In the genomic region with DNA sequence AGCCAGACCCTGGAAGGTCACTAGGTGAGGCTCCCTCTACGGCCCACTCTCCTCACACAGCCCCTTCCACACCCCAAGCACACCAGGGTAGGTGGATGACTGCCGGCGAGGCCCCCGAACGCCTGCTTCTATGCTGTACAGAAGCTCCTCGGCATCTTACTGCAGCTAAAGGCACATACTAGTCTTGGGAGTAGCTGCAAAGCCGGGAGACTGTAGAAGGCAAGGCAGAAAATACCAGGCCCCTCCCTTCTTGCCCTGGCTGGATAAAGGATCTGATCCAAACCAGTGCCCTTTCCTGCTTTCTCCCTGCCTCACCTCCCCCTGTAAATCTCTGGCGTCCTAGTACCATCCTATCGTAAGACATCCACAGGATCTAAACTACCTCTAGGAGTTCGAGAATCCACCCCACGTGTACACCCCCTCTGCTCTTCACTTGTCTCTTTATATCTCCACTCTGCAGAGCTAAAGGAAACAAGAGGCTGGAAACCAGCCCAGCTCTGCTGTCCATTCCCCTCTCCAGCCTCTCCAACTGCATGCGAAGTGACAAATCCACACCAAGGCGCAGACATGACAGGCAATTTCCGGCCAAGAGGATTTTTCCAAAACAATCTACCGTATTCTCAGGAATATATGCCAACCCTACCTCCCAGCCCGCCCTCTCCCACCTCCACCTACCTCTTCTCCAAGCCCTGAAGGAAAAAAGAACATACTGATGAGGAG, we compare ENCODE assay signal across 8 cellular contexts. TPM values are rescaled to one million over a fixed set of nuclear protein-coding genes. Genes with fewer than 3 reads are reported as not detected.
DNase-seq lines count a peak whose midpoint lies in the region; ATAC-seq and TF ChIP-seq lines count a peak whose summit lies in the region.

No MANE protein-coding gene starts in this region.

- H2AFZ ChIP-seq in neuronal stem cell (ENCODE audit: low read length) = peak overlapping the region; percentile 91

- H4K8ac ChIP-seq in neuronal stem cell (ENCODE audit: low read depth, low read length) = no peak overlapping the region

- no peak overlapping the region for H3K14ac ChIP-seq in neuronal stem cell (ENCODE audit: low read length)

- TF ChIP-seq CTCF in GM06990 (IDR thresholded peaks at IDR 0.05; ENCODE audit: insufficient read depth, low read length, poor library complexity, severe bottlenecking) = no peak

- peaks cover 23% of the 10 kb centered on the region for H3K79me1 ChIP-seq in neuronal stem cell (ENCODE audit: low read depth, low read length)

- no peak overlapping the region for H4K91ac ChIP-seq in neuronal stem cell (ENCODE audit: low read depth, low read length, poor library complexity)

- no peak overlapping the region for H2BK12ac ChIP-seq in neuronal stem cell (ENCODE audit: low read length)

- peaks cover 2% of the 10 kb centered on the region for H3K36me3 Mint-ChIP-seq in activated CD4-positive, alpha-beta memory T cell treated with anti-CD3 and anti-CD28 coated beads for 36 hours

- H3K4me2 ChIP-seq in neuronal stem cell (ENCODE audit: insufficient read depth, low read length, poor library complexity, severe bottlenecking) = no peak overlapping the region

- peak overlapping the region; percentile 84 for H3K4me3 Mint-ChIP-seq in activated CD4-positive, alpha-beta memory T cell treated with anti-CD3 and anti-CD28 coated beads for 36 hours

- peaks cover 0 to 2% of the 10 kb centered on the region in 2 donors for H3K9me3 ChIP-seq in neuronal stem cell (replicated peaks in 1 of 2; ENCODE audit: control insufficient read depth in 2 of 2, insufficient read depth in 1 of 2, low read depth in 1 of 2, low read length in 2 of 2)

- CTCF ChIA-PET in activated CD4-positive, alpha-beta memory T cell treated with anti-CD3 and anti-CD28 coated beads for 36 hours (lab: Charles Lee) = interaction anchor here (1.1 to 7.0 kb wide), 9 partner anchors 11 to 625 kb away, joined by 3 to 109 read pairs (median 4); partner anchors contain the start of genes TNK2 and XXYLT1

- H3K4me1 Mint-ChIP-seq in activated CD4-positive, alpha-beta memory T cell treated with anti-CD3 and anti-CD28 coated beads for 36 hours (ENCODE audit: low read depth) = peaks cover 54% of the 10 kb centered on the region

- H3K9me3 Mint-ChIP-seq in activated CD4-positive, alpha-beta memory T cell treated with anti-CD3 and anti-CD28 coated beads for 36 hours = no peaks in the 10 kb centered on the region

- DNase-seq in GM06990 (ENCODE audit: extremely low read depth, insufficient read length) (no peak), HT1080 (ENCODE audit: low read depth) (peak; percentile 94), fibroblast of the conjunctiva (ENCODE audit: low read depth) (peak; percentile 51), neuronal stem cell (ENCODE audit: low spot score) (no peak), NCI-H1436 (lab: John Stamatoyannopoulos, UW) (no peak)
- no peak for DNase-seq in activated CD4-positive, alpha-beta memory T cell treated with anti-CD3 and anti-CD28 coated beads for 36 hours

- H2BK15ac ChIP-seq in neuronal stem cell (ENCODE audit: low read length) = no peak overlapping the region

- no peak overlapping the region for H3K4ac ChIP-seq in neuronal stem cell (ENCODE audit: low read length)

- ATAC-seq in HG03469 (IDR thresholded peaks at IDR 0.05; ENCODE audit: unreplicated experiment) = no peak
- no peak for ATAC-seq in GM19397 (IDR thresholded peaks at IDR 0.05; ENCODE audit: unreplicated experiment)

- peak overlapping the region; percentile 11 for H2AK5ac ChIP-seq in neuronal stem cell (ENCODE audit: low read depth, low read length)

- peak overlapping the region; percentile 78 for H3K9ac ChIP-seq in neuronal stem cell (ENCODE audit: low read depth, low read length, poor library complexity)

- H3K18ac ChIP-seq in neuronal stem cell (ENCODE audit: low read length) = peak overlapping the region; percentile 94

- POLR2A ChIA-PET in activated CD4-positive, alpha-beta memory T cell treated with anti-CD3 and anti-CD28 coated beads for 36 hours (lab: Charles Lee) = interaction anchor here (4.3 kb wide), 1 partner anchor 12 kb away, joined by 51 read pairs; the partner anchor contains the start of gene TNK2

- peak overlapping the region; percentile 55 for H3K23ac ChIP-seq in neuronal stem cell (ENCODE audit: low read depth, low read length, poor library complexity)

- H3K27ac Mint-ChIP-seq in activated CD4-positive, alpha-beta memory T cell treated with anti-CD3 and anti-CD28 coated beads for 36 hours = peak overlapping the region; percentile 89

- intact Hi-C loops in activated CD4-positive, alpha-beta memory T cell treated with anti-CD3 and anti-CD28 coated beads for 36 hours (cut with micrococcal nuclease) = loop anchor here (5.0 kb wide), 1 partner anchor 349 kb away; no protein-coding TSS in a partner anchor

- H2BK5ac ChIP-seq in neuronal stem cell (ENCODE audit: low read length) = no peak overlapping the region

- H3K27me3 ChIP-seq in GM06990 (replicated peaks; ENCODE audit: control insufficient read depth, insufficient read depth, low read length) (no peaks in the 10 kb centered on the region), neuronal stem cell (ENCODE audit: control insufficient read depth in 3 of 3, insufficient read depth in 3 of 3, low read depth in 1 of 3, low read length in 3 of 3) (no peaks in the 10 kb centered on the region)

- peak overlapping the region; percentile 22 for H3K27ac ChIP-seq in neuronal stem cell (replicated peaks; ENCODE audit: low read length)

- peaks cover 40 to 41% of the 10 kb centered on the region in 2 donors for H3K4me1 ChIP-seq in neuronal stem cell (ENCODE audit: control insufficient read depth in 2 of 2, insufficient read depth in 1 of 2, low read depth in 1 of 2, low read length in 2 of 2)

- no CpG with 5 or more reads among the region's 16 CpGs for WGBS in neuronal stem cell (ENCODE audit: extremely low coverage in 2 of 2, insufficient read length in 2 of 2, insufficient replicate concordance in 1 of 2), 2 donors

- H3K36me3 ChIP-seq in GM06990 (ENCODE audit: control insufficient read depth, insufficient read depth, low read length) (no peaks in the 10 kb centered on the region; the same call in 1 of the 2 replicates), neuronal stem cell (replicated peaks in 1 of 2; ENCODE audit: control insufficient read depth in 2 of 2, insufficient read depth in 2 of 2, low read length in 2 of 2) (no peaks in the 10 kb centered on the region)

- H2BK120ac ChIP-seq in neuronal stem cell (ENCODE audit: low read depth, low read length) = no peak overlapping the region

- H3K4me3 ChIP-seq in GM06990 (replicated peaks; ENCODE audit: low read depth, low read length) = peak overlapping the region; percentile 67
- peak overlapping the region; percentile 54 to 78 for H3K4me3 ChIP-seq in neuronal stem cell (ENCODE audit: low read length in 2 of 2)

- H3K27me3 Mint-ChIP-seq in activated CD4-positive, alpha-beta memory T cell treated with anti-CD3 and anti-CD28 coated beads for 36 hours = no peaks in the 10 kb centered on the region

RNA-seq across cellular contexts. Expression of gene TNK2, which starts 11.8 kb away (rescaled TPM):
- 31.7 and 33.3 TPM in 2 replicates for total RNA-seq in HT1080 (2014; rRNA removed; shearing (Covaris generic))
- 23.3 and 25.5 TPM in 2 replicates for polyA plus RNA-seq in HT1080 (2015; cell fraction: cytosol; rRNA removed)
- 114 and 124 TPM in 2 replicates for polyA plus RNA-seq in HT1080 (2015; cell fraction: nucleus; rRNA removed)
- 10 to 100 TPM; 59.9 to 67.1 TPM for total RNA-seq in activated CD4-positive, alpha-beta memory T cell treated with anti-CD3 and anti-CD28 coated beads for 36 hours
- 21.3 TPM for polyA plus RNA-seq in neuronal stem cell (2013, experiment 1 of 2)
- 20.7 TPM for polyA plus RNA-seq in neuronal stem cell (2013, experiment 2 of 2)

Comparison
In these comparisons a context has a peak if more than half of its experiments do, and no peak if none do; other contexts are left out.
1. DNase-seq: peak in HT1080 (single experiment) and fibroblast of the conjunctiva (single experiment); none in GM06990 (single experiment), activated CD4-positive, alpha-beta memory T cell treated with anti-CD3 and anti-CD28 coated beads for 36 hours (single experiment), neuronal stem cell (single experiment) and NCI-H1436 (single experiment).